29 cellular contexts compared by ENCODE assay signal in the genomic region with DNA sequence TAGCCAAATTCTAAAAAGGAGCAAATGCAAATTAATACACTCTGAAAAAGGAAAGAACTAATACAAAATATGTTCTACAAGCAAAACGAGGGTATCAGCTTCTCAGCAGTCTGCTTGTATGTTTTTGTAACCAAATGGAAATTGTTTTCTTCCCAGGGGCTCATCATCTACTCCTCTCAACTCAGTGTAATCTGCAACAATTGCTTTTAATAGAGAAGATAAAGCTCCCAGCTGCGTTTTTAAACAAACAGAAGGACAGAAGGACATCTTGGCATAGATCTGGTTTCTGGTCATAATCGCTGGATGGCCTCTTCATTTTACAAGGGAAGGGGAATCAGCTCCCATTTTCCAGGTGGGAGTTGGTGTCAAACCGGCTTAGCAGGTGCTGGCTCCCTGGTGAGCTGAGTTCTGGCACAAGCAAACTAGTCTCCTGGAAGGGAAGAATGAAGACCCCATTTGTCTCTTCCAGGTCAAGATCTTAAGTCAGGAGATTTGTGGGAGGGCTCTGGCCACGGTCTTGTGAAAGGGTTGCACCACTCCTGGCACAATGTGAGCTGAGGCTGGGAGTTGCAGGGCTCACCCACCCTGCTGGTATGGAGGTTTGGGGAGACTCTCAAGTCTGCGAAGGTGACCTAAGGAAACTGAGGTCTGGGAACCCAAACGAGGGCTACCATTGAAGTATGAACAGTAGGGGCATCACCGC. TPM values are rescaled to one million over a fixed set of nuclear protein-coding genes. Genes with fewer than 3 reads are reported as not detected.
DNase-seq lines count a peak whose midpoint lies in the region; ATAC-seq and TF ChIP-seq lines count a peak whose summit lies in the region.
"Had no signal": no experiment of that assay in that cellular context is flagged by ENCODE, and none has a peak within 500 bp of the region (broad histone marks: within the 10 kb centered on the region; RNA-seq: fewer than 3 reads in every experiment).

No MANE protein-coding gene starts in this region.

- H3K9me3 ChIP-seq in HEK293 (ENCODE audit: control insufficient read depth, insufficient read depth, low read depth, low read length) (no peaks in the 10 kb centered on the region), vagina (no peaks in the 10 kb centered on the region)
- H3K9me3 ChIP-seq: pancreas, SK-N-SH had no signal

- no peak for TF ChIP-seq POLR2A in vagina (IDR thresholded peaks at IDR 0.05)

- H3K9me3 Mint-ChIP-seq in nephron = peaks cover 19% of the 10 kb centered on the region
- H3K9me3 Mint-ChIP-seq: activated T-cell treated with anti-CD3 and anti-CD28 coated beads, Interleukin-2, amount 50 U/mL, for 72 hours; memory B cell; type B pancreatic cell had no signal

- no peak for ATAC-seq in HG03139 (IDR thresholded peaks at IDR 0.05; ENCODE audit: unreplicated experiment)
- ATAC-seq: activated T-cell treated with anti-CD3 and anti-CD28 coated beads, Interleukin-2, amount 50 U/mL, for 72 hours; left lobe of liver; pancreas; PC-3; stimulated activated naive B cell treated with anti-CD40 and anti-IgM and Interleukin-4, amounts not matched to agents 10 μg/mL and 1 μg/mL and 100 μg/mL, for 72 hours had no signal

- H3K27ac ChIP-seq in HEK293 (ENCODE audit: extremely low read depth, low read depth, low read length) (peak overlapping the region; percentile 16; the same call in 1 of the 2 replicates), vagina (no peak overlapping the region)
- H3K27ac ChIP-seq: KMS-11, pancreas, skin epidermis had no signal

- TF ChIP-seq CTCF in HEK293 (tag by site-specific recombination; IDR thresholded peaks at IDR 0.05) = no peak
- no peak for TF ChIP-seq CTCF in nephron (IDR thresholded peaks at IDR 0.05; ENCODE audit: unreplicated experiment in 3 of 3)
- TF ChIP-seq CTCF in vagina (IDR thresholded peaks at IDR 0.05) = no peak

- CTCF ChIA-PET in HEK293 (lab: Yijun Ruan, JAX) = interaction anchor here (0.6 to 3.3 kb wide), 4 partner anchors 14 to 639 kb away, joined by 3 to 15 read pairs (median 4); no protein-coding TSS in a partner anchor

- peak overlapping the region; percentile 81 to 88 (median 84) for H3K27ac Mint-ChIP-seq in nephron
- H3K27ac Mint-ChIP-seq: activated naive CD4-positive, alpha-beta T cell treated with anti-CD3 and anti-CD28 coated beads for 36 hours; activated T-cell treated with anti-CD3 and anti-CD28 coated beads, Interleukin-2, amount 50 U/mL, for 72 hours; dendritic cell treated with granulocyte-macrophage colony-stimulating factor and Interleukin-4, amounts not matched to agents 40 ng/mL and 50 ng/mL, for 4 days; memory B cell; stimulated activated naive B cell treated with anti-CD40 and anti-IgM and Interleukin-4, amounts not matched to agents 10 μg/mL and 1 μg/mL and 100 μg/mL, for 72 hours; type B pancreatic cell had no signal

- H3K27me3 Mint-ChIP-seq in nephron (ENCODE audit: low read depth) = peaks cover 22% of the 10 kb centered on the region

- intact Hi-C loops in vagina (cut with DNase I) = no loop called here

- H3K36me3 Mint-ChIP-seq in nephron (ENCODE audit: low read depth) = no peaks in the 10 kb centered on the region
- H3K36me3 Mint-ChIP-seq: memory B cell, type B pancreatic cell had no signal

- H3K36me3 ChIP-seq in HEK293 (ENCODE audit: control insufficient read depth in 2 of 2, insufficient read depth in 1 of 2, low read length in 2 of 2) (no peaks in the 10 kb centered on the region), vagina (no peaks in the 10 kb centered on the region)
- H3K36me3 ChIP-seq: pancreas had no signal

- H3K4me3 ChIP-seq in HEK293 (ENCODE audit: low read depth, low read length) = no peak overlapping the region
- no peak overlapping the region for H3K4me3 ChIP-seq in vagina
- H3K4me3 ChIP-seq: pancreas, skin epidermis had no signal

- H3K4me3 Mint-ChIP-seq in nephron = peak overlapping the region in 1 of 3 experiments; percentile 16
- H3K4me3 Mint-ChIP-seq: activated naive CD4-positive, alpha-beta T cell treated with anti-CD3 and anti-CD28 coated beads for 36 hours; activated T-cell treated with anti-CD3 and anti-CD28 coated beads, Interleukin-2, amount 50 U/mL, for 72 hours; dendritic cell treated with granulocyte-macrophage colony-stimulating factor and Interleukin-4, amounts not matched to agents 40 ng/mL and 50 ng/mL, for 4 days; memory B cell; stimulated activated naive B cell treated with anti-CD40 and anti-IgM and Interleukin-4, amounts not matched to agents 10 μg/mL and 1 μg/mL and 100 μg/mL, for 72 hours; type B pancreatic cell had no signal

- H3K4me1 ChIP-seq in HEK293 (ENCODE audit: control insufficient read depth, insufficient read depth, low read length) (peaks cover 23% of the 10 kb centered on the region), vagina (peaks cover 18% of the 10 kb centered on the region)
- H3K4me1 ChIP-seq: pancreas had no signal

- no peaks in the 10 kb centered on the region for H3K27me3 ChIP-seq in vagina
- H3K27me3 ChIP-seq: pancreas had no signal

- POLR2A ChIA-PET in HEK293 (lab: Yijun Ruan, JAX) = no interaction called here

- DNase-seq in NCI-H146 treated with DMSO at 0.1 percent for 48 hours (lab: John Stamatoyannopoulos, UW; ENCODE audit: unreplicated experiment) = peak; percentile 69
- DNase-seq in NCI-H510A treated with DMSO at 0.1 percent for 48 hours (lab: John Stamatoyannopoulos, UW) = peak; percentile 98
- no peak for DNase-seq in OCI-M1 (lab: John Stamatoyannopoulos, UW)
- no peak for DNase-seq in activated CD4-positive, alpha-beta T cell treated with anti-CD3 and anti-CD28 coated beads for 1 hour
- no peak for DNase-seq in vagina (ENCODE audit: extremely low spot score in 2 of 2)
- DNase-seq: activated CD4-positive, CD25-positive, alpha-beta regulatory T cell; activated naive CD4-positive, alpha-beta T cell treated with anti-CD3 and anti-CD28 coated beads for 36 hours; activated T-cell treated with anti-CD3 and anti-CD28 coated beads, Interleukin-2, amount 50 U/mL, for 72 hours; central memory CD4-positive, alpha-beta T cell; DND-41; erythroblast; GF-D8; NCI-H187 treated with DMSO at 0.1 percent for 48 hours; NCI-H446; NK-92 treated with Interleukin-12 subunit alpha and Interleukin-12 subunit beta, amount 100 ng/mL, for 24 hours; pancreas; PC-3; SK-N-SH; stimulated activated naive B cell treated with anti-CD40 and anti-IgM and Interleukin-4, amounts not matched to agents 10 μg/mL and 1 μg/mL and 100 μg/mL, for 72 hours had no signal

- H3K4me1 Mint-ChIP-seq in nephron = peaks cover 34% of the 10 kb centered on the region
- H3K4me1 Mint-ChIP-seq: memory B cell; stimulated activated naive B cell treated with anti-CD40 and anti-IgM and Interleukin-4, amounts not matched to agents 10 μg/mL and 1 μg/mL and 100 μg/mL, for 72 hours had no signal

TF ChIP-seq in HEK293, 187 proteins besides CTCF, POLR2A, EP300 and RAD21 (continues in another document):
- peak; percentile 54 for TF ChIP-seq FEZF1 (tag by site-specific recombination; IDR thresholded peaks at IDR 0.05)
- TF ChIP-seq OSR2 (tag by site-specific recombination; IDR thresholded peaks at IDR 0.05) = peak; percentile 37; the same call in 1 of the 2 replicates
- TF ChIP-seq ZNF843 (tag by site-specific recombination; IDR thresholded peaks at IDR 0.05) = peak; percentile 50; the same call in 1 of the 2 replicates
- no peak for TF ChIP-seq ZSCAN30 (tag by site-specific recombination; IDR thresholded peaks at IDR 0.05)
- TF ChIP-seq IKZF3 (tag by site-specific recombination; IDR thresholded peaks at IDR 0.05) = 0 out of 2 replicates have a peak, but pooled peaks have one; percentile 35
- no peak for TF ChIP-seq ZNF112 (tag by site-specific recombination; IDR thresholded peaks at IDR 0.05)
- TF ChIP-seq ZBTB1 (tag by site-specific recombination; IDR thresholded peaks at IDR 0.05) = no peak
- TF ChIP-seq GLIS1 (tag by site-specific recombination; IDR thresholded peaks at IDR 0.05) = peak; percentile 38; the same call in 1 of the 2 replicates
- TF ChIP-seq, protein P1, sequence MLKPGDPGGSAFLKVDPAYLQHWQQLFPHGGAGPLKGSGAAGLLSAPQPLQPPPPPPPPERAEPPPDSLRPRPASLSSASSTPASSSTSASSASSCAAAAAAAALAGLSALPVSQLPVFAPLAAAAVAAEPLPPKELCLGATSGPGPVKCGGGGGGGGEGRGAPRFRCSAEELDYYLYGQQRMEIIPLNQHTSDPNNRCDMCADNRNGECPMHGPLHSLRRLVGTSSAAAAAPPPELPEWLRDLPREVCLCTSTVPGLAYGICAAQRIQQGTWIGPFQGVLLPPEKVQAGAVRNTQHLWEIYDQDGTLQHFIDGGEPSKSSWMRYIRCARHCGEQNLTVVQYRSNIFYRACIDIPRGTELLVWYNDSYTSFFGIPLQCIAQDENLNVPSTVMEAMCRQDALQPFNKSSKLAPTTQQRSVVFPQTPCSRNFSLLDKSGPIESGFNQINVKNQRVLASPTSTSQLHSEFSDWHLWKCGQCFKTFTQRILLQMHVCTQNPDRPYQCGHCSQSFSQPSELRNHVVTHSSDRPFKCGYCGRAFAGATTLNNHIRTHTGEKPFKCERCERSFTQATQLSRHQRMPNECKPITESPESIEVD (tag by site-specific recombination; IDR thresholded peaks at IDR 0.05) = 0 out of 2 replicates have a peak, but pooled peaks have one; percentile 20
- no peak for TF ChIP-seq ZNF221 (tag by site-specific recombination; IDR thresholded peaks at IDR 0.05; ENCODE audit: borderline replicate concordance)
- TF ChIP-seq, protein P2, sequence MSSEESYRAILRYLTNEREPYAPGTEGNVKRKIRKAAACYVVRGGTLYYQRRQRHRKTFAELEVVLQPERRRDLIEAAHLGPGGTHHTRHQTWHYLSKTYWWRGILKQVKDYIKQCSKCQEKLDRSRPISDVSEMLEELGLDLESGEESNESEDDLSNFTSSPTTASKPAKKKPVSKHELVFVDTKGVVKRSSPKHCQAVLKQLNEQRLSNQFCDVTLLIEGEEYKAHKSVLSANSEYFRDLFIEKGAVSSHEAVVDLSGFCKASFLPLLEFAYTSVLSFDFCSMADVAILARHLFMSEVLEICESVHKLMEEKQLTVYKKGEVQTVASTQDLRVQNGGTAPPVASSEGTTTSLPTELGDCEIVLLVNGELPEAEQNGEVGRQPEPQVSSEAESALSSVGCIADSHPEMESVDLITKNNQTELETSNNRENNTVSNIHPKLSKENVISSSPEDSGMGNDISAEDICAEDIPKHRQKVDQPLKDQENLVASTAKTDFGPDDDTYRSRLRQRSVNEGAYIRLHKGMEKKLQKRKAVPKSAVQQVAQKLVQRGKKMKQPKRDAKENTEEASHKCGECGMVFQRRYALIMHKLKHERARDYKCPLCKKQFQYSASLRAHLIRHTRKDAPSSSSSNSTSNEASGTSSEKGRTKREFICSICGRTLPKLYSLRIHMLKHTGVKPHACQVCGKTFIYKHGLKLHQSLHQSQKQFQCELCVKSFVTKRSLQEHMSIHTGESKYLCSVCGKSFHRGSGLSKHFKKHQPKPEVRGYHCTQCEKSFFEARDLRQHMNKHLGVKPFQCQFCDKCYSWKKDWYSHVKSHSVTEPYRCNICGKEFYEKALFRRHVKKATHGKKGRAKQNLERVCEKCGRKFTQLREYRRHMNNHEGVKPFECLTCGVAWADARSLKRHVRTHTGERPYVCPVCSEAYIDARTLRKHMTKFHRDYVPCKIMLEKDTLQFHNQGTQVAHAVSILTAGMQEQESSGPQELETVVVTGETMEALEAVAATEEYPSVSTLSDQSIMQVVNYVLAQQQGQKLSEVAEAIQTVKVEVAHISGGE (tag by site-specific recombination; conservative IDR thresholded peaks at IDR 0.05; ENCODE audit: low read depth) = no peak

RNA-seq across cellular contexts. Expression of gene NPPC, which starts 41.6 kb away (rescaled TPM):
- 16.0 TPM for total RNA-seq in vagina
- total RNA-seq: left lobe of liver; pancreas; PC-3; T-helper 1 cell treated with Interleukin-12 subunit alpha and Interleukin-12 subunit beta and Interleukin-4 antibody, amounts not matched to agents 30 ng/mL and 1 ng/mL, for 36 hours had no signal

Comparison
In these comparisons a context has a peak if more than half of its experiments do, and no peak if none do; other contexts are left out.
1. DNase-seq: peak in NCI-H146 treated with DMSO at 0.1 percent for 48 hours (single experiment) and NCI-H510A treated with DMSO at 0.1 percent for 48 hours (single experiment); none in OCI-M1 (single experiment), activated CD4-positive, alpha-beta T cell treated with anti-CD3 and anti-CD28 coated beads for 1 hour (single experiment) and vagina (0 of 2).